17 cellular contexts compared by ENCODE assay signal in genomic region chr4:15598644-15599043, GRCh38.
"Had no signal": no experiment of that assay in that cellular context is flagged by ENCODE, and none has a peak within 500 bp of the region (broad histone marks: within the 10 kb centered on the region; RNA-seq: fewer than 3 reads in every experiment).

No MANE protein-coding gene starts in this region.

- H3K27me3 ChIP-seq: ascending aorta, dorsolateral prefrontal cortex, foreskin keratinocyte, ovary, tibial nerve, uterus had no signal

- H3K4me1 ChIP-seq: ascending aorta, foreskin keratinocyte, lower lobe of right lung, tibial nerve, uterus had no signal

- H3K9me3 Mint-ChIP-seq: activated naive CD4-positive, alpha-beta T cell treated with anti-CD3 and anti-CD28 coated beads for 36 hours; activated naive CD8-positive, alpha-beta T cell treated with anti-CD3 and anti-CD28 coated beads, Interleukin-2, amount 50 U/mL, for 24 hours; activated T-helper 2 cell treated with anti-CD3 and anti-CD28 coated beads, Interferon-gamma antibody, Interleukin-2, Interleukin-4, amounts not matched to agents 10 μg/mL and 5 μg/mL and 100 μg/mL, durations not matched to agents 14 hours and 24 hours and 36 hours; stimulated activated naive B cell treated with anti-CD40 and anti-IgM and Interleukin-4, amounts not matched to agents 10 μg/mL and 1 μg/mL and 100 μg/mL, for 72 hours had no signal

- H3K4me3 ChIP-seq: ascending aorta, dorsolateral prefrontal cortex, lower lobe of right lung, ovary, tibial nerve, uterus had no signal

- H3K27me3 Mint-ChIP-seq: activated naive CD8-positive, alpha-beta T cell treated with anti-CD3 and anti-CD28 coated beads, Interleukin-2, amount 50 U/mL, for 24 hours; stimulated activated naive B cell treated with anti-CD40 and anti-IgM and Interleukin-4, amounts not matched to agents 10 μg/mL and 1 μg/mL and 100 μg/mL, for 72 hours had no signal

- H3K27ac ChIP-seq: ascending aorta, dorsolateral prefrontal cortex, foreskin keratinocyte, lower lobe of right lung, ovary, tibial nerve, uterus had no signal

- H3K4me3 Mint-ChIP-seq: activated naive CD4-positive, alpha-beta T cell treated with anti-CD3 and anti-CD28 coated beads for 36 hours; activated naive CD8-positive, alpha-beta T cell treated with anti-CD3 and anti-CD28 coated beads, Interleukin-2, amount 50 U/mL, for 24 hours; endodermal cell; neural crest cell; stimulated activated naive B cell treated with anti-CD40 and anti-IgM and Interleukin-4, amounts not matched to agents 10 μg/mL and 1 μg/mL and 100 μg/mL, for 72 hours had no signal

- H3K9me3 ChIP-seq: ascending aorta, lower lobe of right lung, ovary had no signal

- H3K36me3 ChIP-seq: ovary, uterus had no signal

- DNase-seq: activated CD4-positive, alpha-beta T cell treated with anti-CD3 and anti-CD28 coated beads, Interleukin-2, amount 50 U/mL, for 4 hours; activated CD4-positive, CD25-positive, alpha-beta regulatory T cell treated with anti-CD3 and anti-CD28 coated beads, Interleukin-2, amount 50 U/mL, for 72 hours; activated naive CD4-positive, alpha-beta T cell treated with anti-CD3 and anti-CD28 coated beads for 36 hours; activated naive CD8-positive, alpha-beta T cell treated with anti-CD3 and anti-CD28 coated beads, Interleukin-2, amount 50 U/mL, for 24 hours; dorsolateral prefrontal cortex; endodermal cell; foreskin keratinocyte; left cardiac atrium; lower lobe of right lung; midbrain; ovary; stimulated activated naive B cell treated with anti-CD40 and anti-IgM and Interleukin-4, amounts not matched to agents 10 μg/mL and 1 μg/mL and 100 μg/mL, for 72 hours; uterus had no signal

- H3K27ac Mint-ChIP-seq: activated naive CD4-positive, alpha-beta T cell treated with anti-CD3 and anti-CD28 coated beads for 36 hours; activated naive CD8-positive, alpha-beta T cell treated with anti-CD3 and anti-CD28 coated beads, Interleukin-2, amount 50 U/mL, for 24 hours; activated T-helper 2 cell treated with anti-CD3 and anti-CD28 coated beads, Interferon-gamma antibody, Interleukin-2, Interleukin-4, amounts not matched to agents 10 μg/mL and 5 μg/mL and 100 μg/mL, durations not matched to agents 14 hours and 24 hours and 36 hours; endodermal cell; stimulated activated naive B cell treated with anti-CD40 and anti-IgM and Interleukin-4, amounts not matched to agents 10 μg/mL and 1 μg/mL and 100 μg/mL, for 72 hours had no signal

- H3K4me1 Mint-ChIP-seq: activated naive CD8-positive, alpha-beta T cell treated with anti-CD3 and anti-CD28 coated beads, Interleukin-2, amount 50 U/mL, for 24 hours; endodermal cell; neural crest cell; stimulated activated naive B cell treated with anti-CD40 and anti-IgM and Interleukin-4, amounts not matched to agents 10 μg/mL and 1 μg/mL and 100 μg/mL, for 72 hours had no signal
